In genomic region chr22:27851974-27852713, GRCh38 we compare ENCODE assay signal across 17 cellular contexts. TPM values are rescaled to one million over a fixed set of nuclear protein-coding genes. Genes with fewer than 3 reads are reported as not detected.
A peak's percentile ranks its signal among the peaks of the same experiment; 100 is the strongest.
DNase-seq lines count a peak whose midpoint lies in the region; ATAC-seq and TF ChIP-seq lines count a peak whose summit lies in the region.
"Had no signal": no experiment of that assay in that cellular context is flagged by ENCODE, and none has a peak within 500 bp of the region (broad histone marks: within the 10 kb centered on the region; RNA-seq: fewer than 3 reads in every experiment).

No MANE protein-coding gene starts in this region.

- no peaks in the 10 kb centered on the region for H3K9me3 Mint-ChIP-seq in endodermal cell
- H3K9me3 Mint-ChIP-seq: activated CD4-positive, alpha-beta T cell treated with anti-CD3 and anti-CD28 coated beads, Interleukin-2, amount 10 ng/mL, durations not matched to agents 24 days and 14 days; effector memory CD8-positive, alpha-beta T cell had no signal

- peak; percentile 38 for DNase-seq in AG08395 (ENCODE audit: low spot score)
- peak; percentile 72 for DNase-seq in NCI-H82 treated with DMSO at 0.1 percent for 48 hours (lab: John Stamatoyannopoulos, UW; ENCODE audit: unreplicated experiment)
- DNase-seq in endodermal cell, result no peak
- no peak for DNase-seq in GM13976 (ENCODE audit: low spot score)
- no peak for DNase-seq in OCI-M1 (lab: John Stamatoyannopoulos, UW)
- DNase-seq: activated CD4-positive, alpha-beta T cell treated with anti-CD3 and anti-CD28 coated beads, Interleukin-2, amount 10 ng/mL, durations not matched to agents 24 days and 14 days; activated T-cell treated with anti-CD3 and anti-CD28 coated beads, Interleukin-2, amount 50 U/mL, for 48 hours; anterior cingulate cortex; effector memory CD8-positive, alpha-beta T cell; Kasumi-1; NCI-H187 treated with DMSO at 0.1 percent for 48 hours; stimulated activated CD4-positive, alpha-beta T cell treated with anti-CD3 and anti-CD28 coated beads, Interleukin-2, amount 100 ng/mL, for 24 hours; T-helper 17 cell; uterus had no signal

- H3K36me3 ChIP-seq in endodermal cell (ENCODE audit: control insufficient read depth, insufficient read depth, low read length) (peaks cover 74% of the 10 kb centered on the region), iPS-20b (ENCODE audit: insufficient read depth, low read depth, low read length) (peaks cover 81% of the 10 kb centered on the region)
- H3K36me3 ChIP-seq: uterus had no signal

- no peak overlapping the region for H3K4me3 Mint-ChIP-seq in endodermal cell
- H3K4me3 Mint-ChIP-seq: activated CD4-positive, alpha-beta T cell treated with anti-CD3 and anti-CD28 coated beads, Interleukin-2, amount 10 ng/mL, durations not matched to agents 24 days and 14 days; effector memory CD8-positive, alpha-beta T cell; T-helper 17 cell had no signal

- H3K9me3 ChIP-seq in endodermal cell (ENCODE audit: control insufficient read depth, low read length) (no peaks in the 10 kb centered on the region), iPS-20b (ENCODE audit: insufficient read depth, low read depth, low read length) (no peaks in the 10 kb centered on the region)
- H3K9me3 ChIP-seq: uterus had no signal

- H3K4me1 ChIP-seq in endodermal cell (ENCODE audit: control insufficient read depth, insufficient read depth, low read length) (peaks cover 37% of the 10 kb centered on the region), iPS-20b (ENCODE audit: insufficient read depth, low read length) (peaks cover 16% of the 10 kb centered on the region; the same call in 1 of the 2 replicates)
- H3K4me1 ChIP-seq: uterus had no signal

- 68 to 78% methylated on average over 3 to 7 of the region's 7 CpGs for WGBS in endodermal cell (ENCODE audit: insufficient coverage in 1 of 2, insufficient read length in 1 of 2), 2 experiments

- H3K27ac ChIP-seq in endodermal cell (ENCODE audit: low read depth, low read length) (peak overlapping the region; percentile 57), iPS-20b (ENCODE audit: low read length) (peak overlapping the region; percentile 16)
- H3K27ac ChIP-seq: uterus had no signal

- no peak for ATAC-seq in HG03097 (IDR thresholded peaks at IDR 0.05; ENCODE audit: low FRiP score, unreplicated experiment)
- ATAC-seq in GM21786 (IDR thresholded peaks at IDR 0.05; ENCODE audit: unreplicated experiment), result no peak
- ATAC-seq: effector memory CD8-positive, alpha-beta T cell; T-helper 17 cell had no signal

- peak overlapping the region; percentile 27 for H3K27ac Mint-ChIP-seq in endodermal cell
- H3K27ac Mint-ChIP-seq: activated CD4-positive, alpha-beta T cell treated with anti-CD3 and anti-CD28 coated beads, Interleukin-2, amount 10 ng/mL, durations not matched to agents 24 days and 14 days; effector memory CD8-positive, alpha-beta T cell; T-helper 17 cell had no signal

- H3K4me3 ChIP-seq in endodermal cell (ENCODE audit: low read length) (no peak overlapping the region), iPS-20b (ENCODE audit: low read length) (no peak overlapping the region)
- H3K4me3 ChIP-seq: uterus had no signal

- H3K27me3 Mint-ChIP-seq in endodermal cell (ENCODE audit: insufficient read depth), result no peaks in the 10 kb centered on the region
- H3K27me3 Mint-ChIP-seq: activated CD4-positive, alpha-beta T cell treated with anti-CD3 and anti-CD28 coated beads, Interleukin-2, amount 10 ng/mL, durations not matched to agents 24 days and 14 days; effector memory CD8-positive, alpha-beta T cell; T-helper 17 cell had no signal

- TF ChIP-seq CTCF in endodermal cell (conservative IDR thresholded peaks at IDR 0.05), result no peak
- no peak for TF ChIP-seq CTCF in GM13976 (IDR thresholded peaks at IDR 0.05; ENCODE audit: borderline replicate concordance, control extremely low read depth, extremely low read depth, insufficient read depth, missing control alignments)

- peaks cover 46% of the 10 kb centered on the region for H3K36me3 Mint-ChIP-seq in endodermal cell (ENCODE audit: low read depth)

- H3K9ac ChIP-seq in endodermal cell (ENCODE audit: extremely low read depth, low read length, poor library complexity, severe bottlenecking) (no peak overlapping the region), iPS-20b (ENCODE audit: low read depth, low read length) (0 out of 2 replicates have a peak overlapping the region, but pooled peaks have one; percentile 24)

- H3K27me3 ChIP-seq in endodermal cell (ENCODE audit: control insufficient read depth, insufficient read depth, low read length, poor library complexity, severe bottlenecking) (no peaks in the 10 kb centered on the region), iPS-20b (ENCODE audit: insufficient read depth, low read length) (no peaks in the 10 kb centered on the region)
- H3K27me3 ChIP-seq: uterus had no signal

- in situ Hi-C loops in GM13976 (cut with MboI; ENCODE audit: low sequenced_read_pairs, unreplicated experiment), result no loop called here

- H3K4me1 Mint-ChIP-seq in endodermal cell, result peaks cover 64% of the 10 kb centered on the region

RNA-seq across cellular contexts. Expression of gene MN1, which starts 50.6 kb away (rescaled TPM):
- total RNA-seq in endodermal cell, result 10 to 100 TPM in 1 of 2 donors, 1 to 10 TPM in 1; 4.4 to 17.8 TPM
- 41.5 TPM for polyA plus RNA-seq in endodermal cell (2013, experiment 1 of 2)
- polyA plus RNA-seq in endodermal cell (2013, experiment 2 of 2), result 44.1 TPM

Comparison
In these comparisons a context has a peak if more than half of its experiments do, and no peak if none do; other contexts are left out.
1. DNase-seq: peak in AG08395 (single experiment) and NCI-H82 treated with DMSO at 0.1 percent for 48 hours (single experiment); none in endodermal cell (single experiment), GM13976 (single experiment) and OCI-M1 (single experiment).